15 cellular contexts compared by ENCODE assay signal in the genomic region with DNA sequence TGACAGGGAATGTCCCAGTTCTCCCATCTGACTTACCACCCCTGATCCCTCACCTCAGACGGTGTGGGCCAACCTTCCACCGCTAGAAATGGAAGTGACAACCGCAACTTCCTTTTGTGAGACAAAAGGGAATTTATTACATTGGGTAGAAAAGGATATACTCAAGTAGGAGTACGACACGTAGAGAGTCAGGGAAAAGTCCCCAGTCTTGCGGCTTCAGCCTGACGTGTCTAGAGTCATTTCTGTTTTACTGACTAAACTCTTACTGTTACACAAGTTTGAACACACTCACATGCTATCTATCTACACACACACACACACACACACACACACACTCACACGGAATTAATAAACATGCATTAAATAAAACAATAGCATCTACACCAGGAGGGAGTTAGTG.
DNase-seq lines count a peak whose midpoint lies in the region; ATAC-seq and TF ChIP-seq lines count a peak whose summit lies in the region.
"Had no signal": no experiment of that assay in that cellular context is flagged by ENCODE, and none has a peak within 500 bp of the region (broad histone marks: within the 10 kb centered on the region; RNA-seq: fewer than 3 reads in every experiment).

No MANE protein-coding gene starts in this region.

- no peak for ATAC-seq in HG03045 (IDR thresholded peaks at IDR 0.05; ENCODE audit: unreplicated experiment)
- no peak for ATAC-seq in HG03520 (IDR thresholded peaks at IDR 0.05; ENCODE audit: unreplicated experiment)
- ATAC-seq: sciatic nerve had no signal

- in situ Hi-C loops in GM13976 (cut with MboI; ENCODE audit: low sequenced_read_pairs, unreplicated experiment), result no loop called here

- no peak overlapping the region for H3K27ac Mint-ChIP-seq in activated naive CD8-positive, alpha-beta T cell treated with anti-CD3 and anti-CD28 coated beads for 36 hours

- H3K27me3 Mint-ChIP-seq in activated naive CD8-positive, alpha-beta T cell treated with anti-CD3 and anti-CD28 coated beads for 36 hours, result peaks cover 68% of the 10 kb centered on the region

- no peak for TF ChIP-seq POLR2A in NB4 (IDR thresholded peaks at IDR 0.05; ENCODE audit: extremely low read depth, insufficient read length)

- no peak for TF ChIP-seq CTCF in GM13976 (IDR thresholded peaks at IDR 0.05; ENCODE audit: borderline replicate concordance, control extremely low read depth, extremely low read depth, insufficient read depth, missing control alignments)
- no peak for TF ChIP-seq CTCF in NB4 (IDR thresholded peaks at IDR 0.05; ENCODE audit: low read depth, low read length)

- H3K4me3 Mint-ChIP-seq in activated naive CD8-positive, alpha-beta T cell treated with anti-CD3 and anti-CD28 coated beads for 36 hours, result no peak overlapping the region
- H3K4me3 Mint-ChIP-seq: CD8-positive, alpha-beta memory T cell had no signal

- H3K4me3 ChIP-seq in NB4 (ENCODE audit: low read depth, low read length), result no peak overlapping the region

- peak; percentile 67 for DNase-seq in GM13976 (ENCODE audit: low spot score)
- peak; percentile 50 for DNase-seq in NB4 (ENCODE audit: low read depth)
- DNase-seq in activated naive CD8-positive, alpha-beta T cell treated with anti-CD3 and anti-CD28 coated beads for 36 hours, result peak; percentile 45
- DNase-seq in stimulated activated CD4-positive, alpha-beta T cell treated with anti-CD3 and anti-CD28 coated beads, Interleukin-4, amount 100 ng/mL, for 24 hours, result peak; percentile 33
- no peak for DNase-seq in NCI-H774 (lab: John Stamatoyannopoulos, UW)
- DNase-seq: activated naive CD4-positive, alpha-beta T cell; caudate nucleus; CD8-positive, alpha-beta memory T cell; Karpas-422; NCI-H2107; stimulated activated naive CD4-positive, alpha-beta T cell; T-helper 9 cell had no signal

- peaks cover 16% of the 10 kb centered on the region for H3K4me1 Mint-ChIP-seq in activated naive CD8-positive, alpha-beta T cell treated with anti-CD3 and anti-CD28 coated beads for 36 hours

- H3K9me3 Mint-ChIP-seq in activated naive CD8-positive, alpha-beta T cell treated with anti-CD3 and anti-CD28 coated beads for 36 hours, result no peaks in the 10 kb centered on the region
- H3K9me3 Mint-ChIP-seq: CD8-positive, alpha-beta memory T cell had no signal

- H3K36me3 Mint-ChIP-seq in activated naive CD8-positive, alpha-beta T cell treated with anti-CD3 and anti-CD28 coated beads for 36 hours, result no peaks in the 10 kb centered on the region
- H3K36me3 Mint-ChIP-seq: CD8-positive, alpha-beta memory T cell had no signal
